ENCODE assay signal across 13 cellular contexts in the genomic region with DNA sequence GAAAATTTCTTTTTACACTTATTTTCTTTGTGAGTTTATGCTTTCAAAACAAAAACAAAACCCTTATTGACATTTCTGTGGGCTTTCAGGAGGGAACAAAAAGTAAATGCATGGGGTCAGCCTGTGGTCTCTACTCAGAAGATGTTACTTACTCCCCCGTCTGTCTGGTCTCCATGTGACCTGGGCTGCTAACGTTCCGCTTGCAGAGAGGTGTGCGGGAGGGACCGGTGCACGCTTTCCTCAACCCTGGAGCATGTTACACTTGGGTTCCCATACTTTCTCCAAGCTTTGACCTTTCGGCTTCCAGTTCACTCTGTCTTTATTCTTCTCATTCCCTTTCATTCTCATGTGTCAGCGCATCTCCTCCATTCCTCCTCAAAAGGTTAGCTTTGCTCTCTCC. TPM values are rescaled to one million over a fixed set of nuclear protein-coding genes. Genes with fewer than 3 reads are reported as not detected.
A peak's percentile ranks its signal among the peaks of the same experiment; 100 is the strongest.
DNase-seq lines count a peak whose midpoint lies in the region; ATAC-seq, FAIRE-seq and TF ChIP-seq lines count a peak whose summit lies in the region.
"Had no signal": no experiment of that assay in that cellular context is flagged by ENCODE, and none has a peak within 500 bp of the region (broad histone marks: within the 10 kb centered on the region; RNA-seq: fewer than 3 reads in every experiment).

No MANE protein-coding gene starts in this region.

- peak overlapping the region; percentile 63 for H3K4me3 ChIP-seq in GM12878
- no peak overlapping the region for H3K4me3 ChIP-seq in osteoblast (ENCODE audit: insufficient read depth, low read length)
- H3K4me3 ChIP-seq: PC-9 had no signal

- RAD21 ChIA-PET in GM12878 (lab: Charles Lee; ENCODE audit: unreplicated experiment), result interaction anchor here (0.7 to 1.3 kb wide), 5 partner anchors 14 to 70 kb away, joined by 3 to 7 read pairs (median 3); no protein-coding TSS in a partner anchor

- no peak for TF ChIP-seq CTCF in GM12878 (IDR thresholded peaks at IDR 0.05 in 2 of 3, conservative IDR thresholded peaks at IDR 0.05 in 1 of 3; ENCODE audit: control insufficient read depth in 2 of 3, extremely low read depth in 1 of 3, insufficient read depth in 1 of 3, low read depth in 3 of 3, low read length in 3 of 3)
- TF ChIP-seq CTCF in osteoblast (IDR thresholded peaks at IDR 0.05; ENCODE audit: extremely low read depth, low read depth, low read length), result no peak

- SMC1A ChIA-PET in GM12878 (lab: Charles Lee; ENCODE audit: uncharacterized antibody, unreplicated experiment), result interaction anchor here (0.6 to 2.2 kb wide), 4 partner anchors 14 to 607 kb away, joined by 3 to 7 read pairs (median 4); no protein-coding TSS in a partner anchor

- no peaks in the 10 kb centered on the region for H3K79me2 ChIP-seq in GM12878 (ENCODE audit: control insufficient read depth, insufficient read depth, low read length)
- H3K79me2 ChIP-seq in osteoblast (ENCODE audit: insufficient read depth, low read length), result peaks cover 5% of the 10 kb centered on the region

- DNase-seq in GM12878 (ENCODE audit: low read depth, low spot score), result no peak
- no peak for DNase-seq in germinal center (ENCODE audit: low spot score)
- DNase-seq in D341Med (ENCODE audit: low spot score), result no peak
- no peak for DNase-seq in osteoblast (ENCODE audit: insufficient read length, low spot score, missing footprints)
- DNase-seq in activated gamma-delta T cell (lab: John Stamatoyannopoulos, UW), result no peak
- DNase-seq: aorta, immature natural killer cell, NCI-H2029, PC-9 had no signal

- in situ Hi-C loops in GM12878 (cut with MboI), result no loop called here

- CTCF ChIA-PET in GM12878 (lab: Yijun Ruan, JAX), result interaction anchor here (1.1 to 1.2 kb wide), 2 partner anchors 36 to 68 kb away, joined by 3 to 4 read pairs; partner anchors contain the start of gene ZC3H14

- H3K4me1 ChIP-seq in GM12878 (ENCODE audit: control insufficient read depth, insufficient read depth, low read length) (peaks cover 28% of the 10 kb centered on the region), osteoblast (ENCODE audit: insufficient read depth, low read length) (no peaks in the 10 kb centered on the region)

- peak; percentile 49 for FAIRE-seq in GM12878 (lab: Jason Lieb, UNC)

- H3K9ac ChIP-seq in GM12878 (ENCODE audit: control insufficient read depth, insufficient read depth, low read length), result peak overlapping the region; percentile 52

- BruUV-seq in GM12878 (replicated peaks; lab: Mats Ljungman, UMichigan), result no TSS peak

- peaks cover 8 to 11% of the 10 kb centered on the region in 2 experiments; a peak in 3 of 4 replicates for H3K36me3 ChIP-seq in GM12878 (ENCODE audit: control insufficient read depth in 2 of 2, insufficient read depth in 2 of 2, low read length in 1 of 2)
- peaks cover 94% of the 10 kb centered on the region for H3K36me3 ChIP-seq in osteoblast (ENCODE audit: insufficient read depth, low read length)

- H3K27ac ChIP-seq in GM12878 (ENCODE audit: control insufficient read depth, insufficient read depth), result peak overlapping the region; percentile 93
- H3K27ac ChIP-seq in osteoblast (ENCODE audit: low read depth, low read length), result no peak overlapping the region
- H3K27ac ChIP-seq: PC-9 had no signal

- 1% methylated on average over 8 of the region's 8 CpGs for WGBS in GM12878 (ENCODE audit: insufficient coverage, insufficient replicate concordance, low lambda C conversion rate, missing lambda C conversion rate)

- H3K4me2 ChIP-seq in GM12878 (ENCODE audit: control insufficient read depth, insufficient read depth) (peak overlapping the region; percentile 95), osteoblast (ENCODE audit: insufficient read depth, low read length) (no peak overlapping the region)
- H3K4me2 ChIP-seq: PC-9 had no signal

- intact Hi-C loops in GM12878 (cut with micrococcal nuclease; ENCODE audit: unreplicated experiment), result no loop called here

- TF ChIP-seq POLR2A in GM12878 (IDR thresholded peaks at IDR 0.05; ENCODE audit: low read depth, low read length), result no peak; the same call in 1 of the 2 replicates

- H3K27me3 ChIP-seq in GM12878 (replicated peaks in 1 of 2; ENCODE audit: control insufficient read depth in 2 of 2, insufficient read depth in 2 of 2, low read length in 1 of 2) (no peaks in the 10 kb centered on the region), osteoblast (ENCODE audit: insufficient read depth, low read length) (no peaks in the 10 kb centered on the region)

- H2AFZ ChIP-seq in GM12878 (ENCODE audit: control insufficient read depth, low read depth, low read length) (peak overlapping the region; percentile 84), osteoblast (ENCODE audit: low read length) (no peak overlapping the region)
- H2AFZ ChIP-seq: PC-9 had no signal

- no peak for TF ChIP-seq RAD21 in GM12878 (IDR thresholded peaks at IDR 0.05; ENCODE audit: insufficient read depth, low read depth, low read length)

- peak; percentile 19 for ATAC-seq in GM18517 (IDR thresholded peaks at IDR 0.05; ENCODE audit: unreplicated experiment)
- peak; percentile 21 for ATAC-seq in GM19467 (IDR thresholded peaks at IDR 0.05; ENCODE audit: unreplicated experiment)
- peak; percentile 30 for ATAC-seq in HG03045 (IDR thresholded peaks at IDR 0.05; ENCODE audit: unreplicated experiment)
- peak; percentile 61 for ATAC-seq in GM12878

- H4K20me1 ChIP-seq in GM12878 (ENCODE audit: control insufficient read depth, insufficient read depth) (no peaks in the 10 kb centered on the region; the same call in 1 of the 2 replicates), osteoblast (ENCODE audit: insufficient read depth, low read length) (peaks cover 6% of the 10 kb centered on the region)

- TF ChIP-seq EP300 in GM12878 (IDR thresholded peaks at IDR 0.05; ENCODE audit: borderline replicate concordance in 1 of 2, control insufficient read depth in 1 of 2, low read depth in 2 of 2, low read length in 2 of 2), result no peak; a peak in 1 of 4 replicates

- H3K9me3 ChIP-seq in GM12878 (replicated peaks; ENCODE audit: control insufficient read depth, insufficient read depth, low read length) (no peaks in the 10 kb centered on the region), osteoblast (ENCODE audit: low read depth, low read length) (no peaks in the 10 kb centered on the region)

- POLR2A ChIA-PET in GM12878 (lab: Charles Lee), result interaction anchor here (0.6 kb wide), 1 partner anchor 101 kb away, joined by 3 read pairs; no protein-coding TSS in a partner anchor

RNA-seq across cellular contexts. Expression of gene ZC3H14, which starts 36.5 kb away (rescaled TPM):
- total RNA-seq in GM12878 (2013; cell fraction: nucleolus; rRNA removed), result 90.7 and 104 TPM in 2 replicates
- 42.7 and 55.0 TPM in 2 replicates for total RNA-seq in GM12878 (2014; rRNA removed)
- total RNA-seq in GM12878 (2014; rRNA removed; fragmentation: Illumina TruSeq; extraction: Trizol), result 46.5 and 56.1 TPM in 2 replicates
- 37.6 and 41.2 TPM in 2 replicates for total RNA-seq in GM12878 (2021)
- polyA plus RNA-seq in GM12878 (2011; ENCODE audit: low read depth), result 36.6 TPM
- 97.1 and 99.1 TPM in 2 replicates for polyA plus RNA-seq in GM12878 (2011; rRNA removed)
- 69.8 and 84.5 TPM in 2 replicates for polyA plus RNA-seq in GM12878 (2011; cell fraction: cytosol; rRNA removed)
- 93.9 and 98.5 TPM in 2 replicates for polyA plus RNA-seq in GM12878 (2011; cell fraction: nucleus; rRNA removed)
- polyA plus RNA-seq in GM12878 (2012), result 24.0 and 31.0 TPM in 2 replicates
- 63.0 and 76.4 TPM in 2 replicates for polyA plus RNA-seq in GM12878 (2014; fragmentation: Illumina TruSeq; extraction: Trizol)
- 10 to 100 TPM; 17.9 to 19.7 TPM for polyA plus RNA-seq in GM12878 (2014; fragmentation: Nextera tagmentation; extraction: Ambion mirVana)
- 27.0 and 34.5 TPM in 2 replicates for polyA plus RNA-seq in GM12878 (2014; rRNA removed)
- 10 to 100 TPM; 52.4 to 55.0 TPM for polyA plus RNA-seq in GM12878 (2016; fragmentation: Nextera tagmentation; extraction: Ambion mirVana)
- 96.1 and 169 TPM in 2 replicates for polyA minus RNA-seq in GM12878 (2011; rRNA and poly(A)+ RNA removed)
- 36.9 and 39.0 TPM in 2 replicates for polyA minus RNA-seq in GM12878 (2011; cell fraction: cytosol; rRNA and poly(A)+ RNA removed)
- 18.7 and 26.8 TPM in 2 replicates for polyA minus RNA-seq in GM12878 (2011; cell fraction: nucleus; rRNA and poly(A)+ RNA removed)
- 72.2 and 74.6 TPM in 2 replicates for total RNA-seq in osteoblast

RNA-seq across cellular contexts. Expression of gene PTPN21, which starts 44.5 kb away (rescaled TPM):
- total RNA-seq in GM12878 (2013; cell fraction: nucleolus; rRNA removed), result not detected in 2 replicates
- total RNA-seq in GM12878 (2014; rRNA removed) (0.05 and 0.06 TPM in 2 replicates), GM12878 (2014; rRNA removed; fragmentation: Illumina TruSeq; extraction: Trizol) (0.04 TPM in 1 of 2 replicates, not detected in the other), GM12878 (2021) (0.08 and 0.23 TPM in 2 replicates), osteoblast (17.4 and 18.0 TPM in 2 replicates)
- polyA plus RNA-seq in GM12878 (2011; ENCODE audit: low read depth), result 0.04 TPM
- polyA plus RNA-seq in GM12878 (2011; rRNA removed) (0.01 TPM in 1 of 2 replicates, not detected in the other), GM12878 (2014; fragmentation: Illumina TruSeq; extraction: Trizol) (0.03 TPM in 2 replicates), GM12878 (2014; fragmentation: Nextera tagmentation; extraction: Ambion mirVana) (not detected), GM12878 (2014; rRNA removed) (0.04 and 0.33 TPM in 2 replicates), GM12878 (2016; fragmentation: Nextera tagmentation; extraction: Ambion mirVana) (under 1 TPM in 1 of 2 experiments, not detected in 1; 0.11 TPM)
- polyA plus RNA-seq in GM12878 (2011; cell fraction: cytosol; rRNA removed), result 0.01 and 0.05 TPM in 2 replicates
- polyA plus RNA-seq in GM12878 (2011; cell fraction: nucleus; rRNA removed), result 0.04 and 0.16 TPM in 2 replicates
- 0.11 and 0.15 TPM in 2 replicates for polyA plus RNA-seq in GM12878 (2012)
- 0.15 TPM in 1 of 2 replicates, not detected in the other for polyA minus RNA-seq in GM12878 (2011; rRNA and poly(A)+ RNA removed)
- polyA minus RNA-seq in GM12878 (2011; cell fraction: cytosol; rRNA and poly(A)+ RNA removed), result not detected in 2 replicates
- polyA minus RNA-seq in GM12878 (2011; cell fraction: nucleus; rRNA and poly(A)+ RNA removed), result 0.12 TPM in 1 of 2 replicates, not detected in the other
- polyA plus RNA-seq: IgD-negative memory B cell, immature natural killer cell had no signal

Comparison
In these comparisons a context has a peak if more than half of its experiments do, and no peak if none do; other contexts are left out.
1. RNA of gene PTPN21, which starts 44.5 kb away (total RNA-seq): 17.4 to 18.0 TPM in osteoblast; 0.04 to 0.23 TPM in GM12878; every median in the first group is over 10 times any median in the second.
2. Peak in every context shown above with its lines, with median percentiles within 50 percentile points of each other: ATAC-seq.